Comparison of ENCODE assay signal across 2 cellular contexts in the genomic region with DNA sequence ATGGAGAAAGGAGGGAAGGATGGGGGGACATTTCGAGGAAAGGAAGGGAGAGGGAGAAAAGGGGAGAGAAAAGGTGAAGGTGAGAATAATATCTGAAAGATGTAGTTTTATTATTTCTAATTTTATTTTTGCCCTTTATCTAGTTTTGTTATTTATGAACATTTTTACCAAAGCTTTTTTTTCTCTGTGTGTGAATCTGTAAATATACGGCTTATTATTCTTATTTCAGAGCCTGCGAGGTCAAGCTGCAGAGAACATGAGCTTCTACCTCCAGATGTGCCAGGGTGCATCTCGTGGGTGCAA.
TF ChIP-seq lines count a peak whose summit lies in the region.

No MANE protein-coding gene starts in this region.

TF ChIP-seq in SK-N-SH, 30 proteins besides CTCF, POLR2A, EP300 and RAD21 (continued from another document):
- no peak for TF ChIP-seq TAF1 (IDR thresholded peaks at IDR 0.05; ENCODE audit: borderline replicate concordance, low read depth, low read length)
- TF ChIP-seq TEAD4 (IDR thresholded peaks at IDR 0.05; ENCODE audit: borderline replicate concordance, insufficient read depth), result no peak
- TF ChIP-seq EZH2phosphoT487 (IDR thresholded peaks at IDR 0.05; ENCODE audit: borderline replicate concordance, low read depth), result no peak
- TF ChIP-seq, protein P1, sequence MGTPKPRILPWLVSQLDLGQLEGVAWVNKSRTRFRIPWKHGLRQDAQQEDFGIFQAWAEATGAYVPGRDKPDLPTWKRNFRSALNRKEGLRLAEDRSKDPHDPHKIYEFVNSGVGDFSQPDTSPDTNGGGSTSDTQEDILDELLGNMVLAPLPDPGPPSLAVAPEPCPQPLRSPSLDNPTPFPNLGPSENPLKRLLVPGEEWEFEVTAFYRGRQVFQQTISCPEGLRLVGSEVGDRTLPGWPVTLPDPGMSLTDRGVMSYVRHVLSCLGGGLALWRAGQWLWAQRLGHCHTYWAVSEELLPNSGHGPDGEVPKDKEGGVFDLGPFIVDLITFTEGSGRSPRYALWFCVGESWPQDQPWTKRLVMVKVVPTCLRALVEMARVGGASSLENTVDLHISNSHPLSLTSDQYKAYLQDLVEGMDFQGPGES (IDR thresholded peaks at IDR 0.05; ENCODE audit: low read depth, low read length), result no peak
- no peak for TF ChIP-seq ELF1 (IDR thresholded peaks at IDR 0.05)
- TF ChIP-seq NFIC (IDR thresholded peaks at IDR 0.05; ENCODE audit: borderline replicate concordance), result no peak
- TF ChIP-seq CHD2 (IDR thresholded peaks at IDR 0.05; ENCODE audit: low read length, partially characterized antibody), result no peak
- no peak for TF ChIP-seq MEF2A (IDR thresholded peaks at IDR 0.05; ENCODE audit: borderline replicate concordance, low read depth)
- TF ChIP-seq RXRA (IDR thresholded peaks at IDR 0.05; ENCODE audit: borderline replicate concordance, low read depth), result no peak
TF ChIP-seq in SK-N-SH: peak in this region for 0.

TF ChIP-seq in SK-N-SH treated with all-trans-retinoic acid at 6 μM for 48 hours, 23 proteins besides CTCF, POLR2A, EP300 and RAD21 (continued from another document):
- TF ChIP-seq, protein P2, sequence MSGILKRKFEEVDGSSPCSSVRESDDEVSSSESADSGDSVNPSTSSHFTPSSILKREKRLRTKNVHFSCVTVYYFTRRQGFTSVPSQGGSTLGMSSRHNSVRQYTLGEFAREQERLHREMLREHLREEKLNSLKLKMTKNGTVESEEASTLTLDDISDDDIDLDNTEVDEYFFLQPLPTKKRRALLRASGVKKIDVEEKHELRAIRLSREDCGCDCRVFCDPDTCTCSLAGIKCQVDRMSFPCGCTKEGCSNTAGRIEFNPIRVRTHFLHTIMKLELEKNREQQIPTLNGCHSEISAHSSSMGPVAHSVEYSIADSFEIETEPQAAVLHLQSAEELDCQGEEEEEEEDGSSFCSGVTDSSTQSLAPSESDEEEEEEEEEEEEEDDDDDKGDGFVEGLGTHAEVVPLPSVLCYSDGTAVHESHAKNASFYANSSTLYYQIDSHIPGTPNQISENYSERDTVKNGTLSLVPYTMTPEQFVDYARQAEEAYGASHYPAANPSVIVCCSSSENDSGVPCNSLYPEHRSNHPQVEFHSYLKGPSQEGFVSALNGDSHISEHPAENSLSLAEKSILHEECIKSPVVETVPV (CRISPR knock-in tag; IDR thresholded peaks at IDR 0.05), result no peak
